1 cellular context compared by ENCODE assay signal in genomic region chr7:50712527-50713356, GRCh38.
TF ChIP-seq lines count a peak whose summit lies in the region.

No MANE protein-coding gene starts in this region.

TF ChIP-seq in SK-N-SH, 30 proteins besides CTCF, POLR2A, EP300 and RAD21 (continued from another document):
- TF ChIP-seq, protein P1, sequence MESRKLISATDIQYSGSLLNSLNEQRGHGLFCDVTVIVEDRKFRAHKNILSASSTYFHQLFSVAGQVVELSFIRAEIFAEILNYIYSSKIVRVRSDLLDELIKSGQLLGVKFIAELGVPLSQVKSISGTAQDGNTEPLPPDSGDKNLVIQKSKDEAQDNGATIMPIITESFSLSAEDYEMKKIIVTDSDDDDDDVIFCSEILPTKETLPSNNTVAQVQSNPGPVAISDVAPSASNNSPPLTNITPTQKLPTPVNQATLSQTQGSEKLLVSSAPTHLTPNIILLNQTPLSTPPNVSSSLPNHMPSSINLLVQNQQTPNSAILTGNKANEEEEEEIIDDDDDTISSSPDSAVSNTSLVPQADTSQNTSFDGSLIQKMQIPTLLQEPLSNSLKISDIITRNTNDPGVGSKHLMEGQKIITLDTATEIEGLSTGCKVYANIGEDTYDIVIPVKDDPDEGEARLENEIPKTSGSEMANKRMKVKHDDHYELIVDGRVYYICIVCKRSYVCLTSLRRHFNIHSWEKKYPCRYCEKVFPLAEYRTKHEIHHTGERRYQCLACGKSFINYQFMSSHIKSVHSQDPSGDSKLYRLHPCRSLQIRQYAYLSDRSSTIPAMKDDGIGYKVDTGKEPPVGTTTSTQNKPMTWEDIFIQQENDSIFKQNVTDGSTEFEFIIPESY (IDR thresholded peaks at IDR 0.05; ENCODE audit: borderline replicate concordance, low read depth): no peak
- no peak for TF ChIP-seq RCOR1 (IDR thresholded peaks at IDR 0.05; ENCODE audit: low read length)
- TF ChIP-seq FOXM1 (IDR thresholded peaks at IDR 0.05; ENCODE audit: low read depth): no peak
